In genomic region chr7:118496138-118496644, GRCh38 we compare ENCODE assay signal across 2 cellular contexts.
TF ChIP-seq lines count a peak whose summit lies in the region.

No MANE protein-coding gene starts in this region.

TF ChIP-seq in IMR-90, 13 proteins besides CTCF, POLR2A, EP300 and RAD21:
- TF ChIP-seq CEBPB (IDR thresholded peaks at IDR 0.05; ENCODE audit: low read depth, low read length), result no peak
- TF ChIP-seq MAFK (IDR thresholded peaks at IDR 0.05; ENCODE audit: low read depth, low read length), result peak; percentile 44; the same call in 1 of the 2 replicates

TF ChIP-seq in SK-N-SH, 30 proteins besides CTCF, POLR2A, EP300 and RAD21:
- TF ChIP-seq RCOR1 (IDR thresholded peaks at IDR 0.05; ENCODE audit: low read length), result peak; percentile 27; the same call in 1 of the 2 replicates
- no peak for TF ChIP-seq CHD2 (IDR thresholded peaks at IDR 0.05; ENCODE audit: low read length, partially characterized antibody)
- TF ChIP-seq, protein P1, sequence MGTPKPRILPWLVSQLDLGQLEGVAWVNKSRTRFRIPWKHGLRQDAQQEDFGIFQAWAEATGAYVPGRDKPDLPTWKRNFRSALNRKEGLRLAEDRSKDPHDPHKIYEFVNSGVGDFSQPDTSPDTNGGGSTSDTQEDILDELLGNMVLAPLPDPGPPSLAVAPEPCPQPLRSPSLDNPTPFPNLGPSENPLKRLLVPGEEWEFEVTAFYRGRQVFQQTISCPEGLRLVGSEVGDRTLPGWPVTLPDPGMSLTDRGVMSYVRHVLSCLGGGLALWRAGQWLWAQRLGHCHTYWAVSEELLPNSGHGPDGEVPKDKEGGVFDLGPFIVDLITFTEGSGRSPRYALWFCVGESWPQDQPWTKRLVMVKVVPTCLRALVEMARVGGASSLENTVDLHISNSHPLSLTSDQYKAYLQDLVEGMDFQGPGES (IDR thresholded peaks at IDR 0.05; ENCODE audit: low read depth, low read length), result no peak
